16 cellular contexts compared by ENCODE assay signal in the genomic region with DNA sequence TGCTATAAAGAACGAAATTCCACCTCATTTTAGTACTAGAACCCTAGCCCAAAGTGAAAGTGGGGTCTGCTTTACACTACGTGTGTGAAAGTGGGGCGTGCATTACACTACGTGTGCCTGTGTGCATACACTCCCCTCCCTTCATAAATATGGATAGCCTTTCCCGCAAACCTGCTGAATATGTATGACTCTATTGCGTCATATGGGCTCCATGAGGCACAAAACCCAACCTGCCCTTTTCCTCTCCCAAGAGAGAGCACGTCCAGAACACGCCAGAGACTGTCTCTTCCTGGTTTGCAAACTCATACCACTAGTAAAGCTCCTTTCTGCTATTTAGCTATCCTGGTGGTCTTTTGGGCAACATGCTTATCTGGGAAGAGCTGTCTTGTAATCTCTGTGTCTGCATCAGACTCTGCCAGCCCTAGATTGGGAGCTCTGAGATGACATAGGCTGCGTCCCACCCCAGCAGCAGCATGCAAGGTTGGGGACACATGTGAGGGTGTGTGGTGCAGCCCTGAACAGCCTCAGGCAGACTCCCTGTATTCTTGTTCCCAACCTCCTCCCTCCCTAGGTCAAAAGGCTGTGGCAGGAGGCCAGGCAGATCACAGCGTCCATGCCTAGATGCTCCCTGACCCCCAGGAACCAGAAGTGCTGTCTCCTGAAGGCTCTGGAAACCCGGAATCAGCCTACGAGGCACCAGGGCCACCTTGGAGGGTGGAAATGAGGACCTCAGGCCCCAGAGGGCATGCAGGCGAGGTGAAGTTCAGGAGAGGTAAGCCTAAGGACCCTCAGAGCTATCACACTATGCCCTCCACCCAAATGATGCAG. TPM values are rescaled to one million over a fixed set of nuclear protein-coding genes. Genes with fewer than 3 reads are reported as not detected.
DNase-seq lines count a peak whose midpoint lies in the region; ATAC-seq and TF ChIP-seq lines count a peak whose summit lies in the region.
"Had no signal": no experiment of that assay in that cellular context is flagged by ENCODE, and none has a peak within 500 bp of the region (broad histone marks: within the 10 kb centered on the region; RNA-seq: fewer than 3 reads in every experiment).

No MANE protein-coding gene starts in this region.

- intact Hi-C loops in IMR-90 (cut with micrococcal nuclease) = no loop called here
- intact Hi-C loops in ascending aorta (cut with DNase I) = no loop called here

- H2AK5ac ChIP-seq in IMR-90 (ENCODE audit: low read depth, low read length) = peak overlapping the region; percentile 65

- H3K9ac ChIP-seq in IMR-90 (ENCODE audit: low read depth, low read length) = no peak overlapping the region

- no peak for TF ChIP-seq RAD21 in IMR-90 (IDR thresholded peaks at IDR 0.05; ENCODE audit: low read length)

- H3K4me2 ChIP-seq in IMR-90 (ENCODE audit: low read depth, low read length) = no peak overlapping the region

- H3K27me3 ChIP-seq in IMR-90 (ENCODE audit: control insufficient read depth, insufficient read depth, low read length) = no peaks in the 10 kb centered on the region
- H3K27me3 ChIP-seq in neutrophil = no peaks in the 10 kb centered on the region
- H3K27me3 ChIP-seq in ascending aorta = no peaks in the 10 kb centered on the region

- H3K4me3 ChIP-seq in IMR-90 (ENCODE audit: insufficient read depth, low read depth, low read length) = no peak overlapping the region
- H3K4me3 ChIP-seq in neutrophil (ENCODE audit: low read depth in 1 of 2, low read length in 1 of 2) = no peak overlapping the region
- no peak overlapping the region for H3K4me3 ChIP-seq in ascending aorta

- dilution Hi-C loops in IMR-90 (cut with HindIII; ENCODE audit: low sequenced_read_pairs, unreplicated experiment) = no loop called here

- peak overlapping the region; percentile 37 for H2AFZ ChIP-seq in IMR-90 (replicated peaks; ENCODE audit: low read length, poor library complexity)

- POLR2A ChIA-PET in IMR-90 (lab: Charles Lee; ENCODE audit: unreplicated experiment) = no interaction called here

- no peak for ATAC-seq in IMR-90 (ENCODE audit: low read depth)
- ATAC-seq in HG03520 (IDR thresholded peaks at IDR 0.05; ENCODE audit: unreplicated experiment) = no peak
- ATAC-seq: effector memory CD8-positive, alpha-beta T cell; left colon; sciatic nerve; SK-N-SH treated with all-trans-retinoic acid at 6 μM for 48 hours had no signal

- CTCF ChIA-PET in IMR-90 (lab: Yijun Ruan, JAX) = no interaction called here

- no peak overlapping the region for H3K23ac ChIP-seq in IMR-90 (ENCODE audit: low read depth, low read length)

- H3K9me1 ChIP-seq in IMR-90 (ENCODE audit: insufficient read depth, low read length) = peaks cover 6% of the 10 kb centered on the region; the same call in 1 of the 2 replicates

- H3K4me1 ChIP-seq in IMR-90 (ENCODE audit: control insufficient read depth, insufficient read depth, low read length) (peaks cover 9% of the 10 kb centered on the region), neutrophil (ENCODE audit: control insufficient read depth in 1 of 2, insufficient read depth in 1 of 2, low read depth in 1 of 2, low read length in 1 of 2) (no peaks in the 10 kb centered on the region), ascending aorta (no peaks in the 10 kb centered on the region)

- no peak for TF ChIP-seq POLR2A in IMR-90 (IDR thresholded peaks at IDR 0.05; ENCODE audit: low read depth, low read length)

- H3K14ac ChIP-seq in IMR-90 (replicated peaks; ENCODE audit: low read depth, low read length) = no peak overlapping the region

- peak overlapping the region; percentile 48; the same call in 1 of the 3 replicates for H2BK15ac ChIP-seq in IMR-90 (ENCODE audit: low read depth, low read length)

- no peak overlapping the region for H3K56ac ChIP-seq in IMR-90 (ENCODE audit: extremely low read depth, insufficient read depth, low read length)

- H4K5ac ChIP-seq in IMR-90 (ENCODE audit: low read depth, low read length) = no peak overlapping the region

- no peak overlapping the region; the same call in 1 of the 2 replicates for H3K18ac ChIP-seq in IMR-90 (ENCODE audit: low read depth, low read length)

- H2BK120ac ChIP-seq in IMR-90 (ENCODE audit: low read depth, low read length) = peak overlapping the region; percentile 36

- no peak overlapping the region for H3K27ac ChIP-seq in IMR-90 (ENCODE audit: insufficient read depth, low read length)
- peak overlapping the region; percentile 100 for H3K27ac ChIP-seq in epithelial cell of prostate
- peak overlapping the region; percentile 80 for H3K27ac ChIP-seq in neutrophil
- no peak overlapping the region for H3K27ac ChIP-seq in ascending aorta

- peaks cover 0 to 6% of the 10 kb centered on the region in 2 experiments; a peak in 1 of 4 replicates for H3K79me1 ChIP-seq in IMR-90 (ENCODE audit: low read depth in 1 of 2, low read length in 2 of 2)

- H3K9me3 ChIP-seq in IMR-90 (ENCODE audit: control insufficient read depth, insufficient read depth, low read length) (peaks cover 4% of the 10 kb centered on the region; the same call in 1 of the 2 replicates), neutrophil (peaks cover 6% of the 10 kb centered on the region), ascending aorta (no peaks in the 10 kb centered on the region)

- BruUV-seq in IMR-90 (replicated peaks; lab: Mats Ljungman, UMichigan) = no TSS peak

- TF ChIP-seq CTCF in IMR-90 (conservative IDR thresholded peaks at IDR 0.05; ENCODE audit: low read depth, low read length) (no peak), neutrophil (IDR thresholded peaks at IDR 0.05) (no peak), ascending aorta (IDR thresholded peaks at IDR 0.05) (no peak)

- in situ Hi-C loops in IMR-90 (cut with MboI; ENCODE audit: low sequenced_read_pairs) (no loop called here), SK-MEL-5 (cut with HindIII; ENCODE audit: low pct_unique_long_range_greater_than_20kb, low sequenced_read_pairs) (no loop called here)

- H4K8ac ChIP-seq in IMR-90 (ENCODE audit: low read depth in 2 of 2, low read length in 2 of 2) = no peak overlapping the region

- H3K36me3 ChIP-seq in IMR-90 (ENCODE audit: control insufficient read depth, insufficient read depth, low read length) = no peaks in the 10 kb centered on the region
- no peaks in the 10 kb centered on the region for H3K36me3 ChIP-seq in neutrophil
- H3K36me3 ChIP-seq in ascending aorta = no peaks in the 10 kb centered on the region

- H4K91ac ChIP-seq in IMR-90 (ENCODE audit: insufficient read depth, low read depth, low read length) = peak overlapping the region; percentile 58

- no peaks in the 10 kb centered on the region for H4K20me1 ChIP-seq in IMR-90 (ENCODE audit: insufficient read depth, low read length)

- no peak overlapping the region for H2AK9ac ChIP-seq in IMR-90 (replicated peaks; ENCODE audit: low read depth, low read length, poor library complexity)

- H3K4ac ChIP-seq in IMR-90 (ENCODE audit: low read depth, low read length) = peak overlapping the region; percentile 48

- 100% methylated on average over 1 of the region's 13 CpGs; no CpG with 5 or more reads in 1 of the 2 experiments for WGBS in IMR-90 (ENCODE audit: extremely low coverage in 2 of 2, insufficient read length in 1 of 2), 2 experiments

- peak overlapping the region; percentile 47 for H2BK5ac ChIP-seq in IMR-90 (ENCODE audit: low read depth, low read length, poor library complexity, severe bottlenecking)

- DNase-seq in IMR-90 (no peak), SK-MEL-5 (ENCODE audit: low read depth, low spot score) (peak; percentile 7), epithelial cell of prostate (ENCODE audit: low read depth, low spot score) (peak; percentile 52), NCI-H2171 treated with DMSO at 0.1 percent for 48 hours (lab: John Stamatoyannopoulos, UW) (no peak), ascending aorta (ENCODE audit: low spot score in 2 of 2) (no peak)
- DNase-seq: activated CD4-positive, CD25-positive, alpha-beta regulatory T cell; anterior cingulate cortex; effector memory CD8-positive, alpha-beta T cell; left colon; naive B cell; NCI-H2029 treated with DMSO at 0.1 percent for 48 hours; stimulated activated naive CD4-positive, alpha-beta T cell treated with Interleukin-2 at 50 U/mL for 16 hours had no signal

- H2BK20ac ChIP-seq in IMR-90 (ENCODE audit: low read depth, low read length) = peak overlapping the region; percentile 22

TF ChIP-seq in IMR-90, 13 proteins besides CTCF, POLR2A, EP300 and RAD21:
- peak; percentile 89 for TF ChIP-seq CEBPB (IDR thresholded peaks at IDR 0.05; ENCODE audit: low read depth, low read length)
- no peak for TF ChIP-seq MAFK (IDR thresholded peaks at IDR 0.05; ENCODE audit: low read depth, low read length)

RNA-seq across cellular contexts. Expression of gene PADI1, which starts 12.3 kb away (rescaled TPM):
- total RNA-seq in IMR-90 (2012; rRNA removed) (not detected in 2 replicates), ascending aorta (not detected)
- 0.13 and 0.17 TPM in 2 replicates for polyA plus RNA-seq in IMR-90 (2012; rRNA removed)
- 0.04 TPM in 1 of 2 replicates, not detected in the other for polyA plus RNA-seq in IMR-90 (2012; cell fraction: cytosol; rRNA removed)
- polyA plus RNA-seq in IMR-90 (2012; cell fraction: nucleus; rRNA removed; ENCODE audit: low replicate concordance) = 0.14 and 0.21 TPM in 2 replicates
- total RNA-seq in SK-MEL-5 (2014; rRNA removed; shearing (Covaris generic)) = 0.35 TPM in 1 of 2 replicates, not detected in the other
- polyA plus RNA-seq in SK-MEL-5 (2015; cell fraction: cytosol; rRNA removed) = 0.08 TPM in 1 of 2 replicates, not detected in the other
- polyA plus RNA-seq in SK-MEL-5 (2015; cell fraction: nucleus; rRNA removed) = 0.66 and 1.2 TPM in 2 replicates
- total RNA-seq: sciatic nerve had no signal

RNA-seq across cellular contexts. Expression of gene PADI3, which starts 56.3 kb away (rescaled TPM):
- not detected in 2 replicates for total RNA-seq in IMR-90 (2012; rRNA removed)
- polyA plus RNA-seq in IMR-90 (2012; rRNA removed) = not detected in 2 replicates
- not detected in 2 replicates for polyA plus RNA-seq in IMR-90 (2012; cell fraction: cytosol; rRNA removed)
- 0.01 and 0.03 TPM in 2 replicates for polyA plus RNA-seq in IMR-90 (2012; cell fraction: nucleus; rRNA removed; ENCODE audit: low replicate concordance)
- 0.19 and 0.21 TPM in 2 replicates for total RNA-seq in SK-MEL-5 (2014; rRNA removed; shearing (Covaris generic))
- polyA plus RNA-seq in SK-MEL-5 (2015; cell fraction: cytosol; rRNA removed) = 0.26 and 0.37 TPM in 2 replicates
- 0.12 and 0.51 TPM in 2 replicates for polyA plus RNA-seq in SK-MEL-5 (2015; cell fraction: nucleus; rRNA removed)
- not detected for total RNA-seq in ascending aorta
- total RNA-seq: left colon, sciatic nerve had no signal

Comparison
In these comparisons a context has a peak if more than half of its experiments do, and no peak if none do; other contexts are left out.
1. DNase-seq: peak in SK-MEL-5 (single experiment) and epithelial cell of prostate (single experiment); none in IMR-90 (single experiment), NCI-H2171 treated with DMSO at 0.1 percent for 48 hours (single experiment) and ascending aorta (0 of 2).
2. H3K27ac ChIP-seq: peak in epithelial cell of prostate (single experiment) and neutrophil (single experiment); none in IMR-90 (single experiment) and ascending aorta (0 of 2).